ENCODE assay signal across 3 cellular contexts in the genomic region with DNA sequence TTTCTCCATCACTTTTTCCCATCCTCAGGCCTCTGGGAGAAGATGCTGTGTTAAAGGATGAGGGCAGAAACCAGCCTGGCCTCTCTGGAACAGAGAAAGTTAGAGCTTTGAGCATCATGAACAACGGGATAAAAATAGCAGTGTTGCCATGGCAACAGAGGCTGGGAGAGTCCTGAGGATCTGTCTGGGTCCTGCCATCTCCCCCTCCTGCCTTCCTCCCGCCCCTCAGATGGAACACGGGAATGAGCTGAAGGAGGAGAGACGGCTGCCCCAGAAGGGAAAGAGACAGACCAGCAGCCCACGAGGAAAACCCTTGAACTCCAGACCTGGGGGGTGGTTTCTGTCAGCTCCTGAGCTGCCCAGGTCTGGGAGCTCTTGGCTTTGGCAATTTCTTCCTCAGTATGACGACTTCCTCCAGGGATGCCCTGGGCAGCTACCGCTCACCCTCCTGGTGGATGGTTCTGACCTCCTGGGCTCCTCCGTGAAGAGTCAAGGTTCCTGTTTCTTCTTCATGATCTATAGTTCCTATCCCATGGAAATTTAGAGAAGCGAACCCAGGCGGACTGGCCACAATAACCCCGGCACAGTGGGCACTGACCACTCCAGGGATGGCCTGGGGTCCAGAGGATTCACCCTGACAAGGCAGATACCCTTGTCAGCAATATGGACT.
A peak's percentile ranks its signal among the peaks of the same experiment; 100 is the strongest.
TF ChIP-seq lines count a peak whose summit lies in the region.

No MANE protein-coding gene starts in this region.

TF ChIP-seq in K562, 482 proteins besides CTCF, POLR2A, EP300 and RAD21:
- TF ChIP-seq RFX1 (IDR thresholded peaks at IDR 0.05) (peak; percentile 91), ZNF583 (CRISPR knock-in tag; IDR thresholded peaks at IDR 0.05) (no peak), DNMT1 (IDR thresholded peaks at IDR 0.05) (no peak), TCF15 (CRISPR knock-in tag; IDR thresholded peaks at IDR 0.05) (no peak), RFX7 (CRISPR knock-in tag; IDR thresholded peaks at IDR 0.05) (no peak), ZNF644 (tag; IDR thresholded peaks at IDR 0.05; ENCODE audit: low read depth) (no peak), KLF6 (CRISPR knock-in tag; IDR thresholded peaks at IDR 0.05; ENCODE audit: borderline replicate concordance) (no peak), BRD4 (IDR thresholded peaks at IDR 0.05) (no peak)

TF ChIP-seq in neural cell, 6 proteins besides CTCF, POLR2A, EP300 and RAD21:
- TF ChIP-seq TAF1 (IDR thresholded peaks at IDR 0.05; ENCODE audit: low read depth) (peak; percentile 24), EZH2 (IDR thresholded peaks at IDR 0.05; ENCODE audit: borderline replicate concordance, insufficient read depth, low read length, poor library complexity, severe bottlenecking) (no peak), POLR2AphosphoS5 (IDR thresholded peaks at IDR 0.05) (peak; percentile 59), MXI1 (conservative IDR thresholded peaks at IDR 0.05; ENCODE audit: poor library complexity, severe bottlenecking) (peak; percentile 23), REST (IDR thresholded peaks at IDR 0.05; ENCODE audit: borderline replicate concordance) (peak; percentile 85), SMC3 (conservative IDR thresholded peaks at IDR 0.05; ENCODE audit: poor library complexity) (peak; percentile 42)

TF ChIP-seq in GM12891, 5 proteins besides CTCF, POLR2A, EP300 and RAD21:
- TF ChIP-seq SPI1 (IDR thresholded peaks at IDR 0.05; ENCODE audit: low read depth, low read length) (no peak), POU2F2 (IDR thresholded peaks at IDR 0.05; ENCODE audit: low read depth, low read length) (no peak), POLR2AphosphoS5 (IDR thresholded peaks at IDR 0.05; ENCODE audit: low read depth, low read length) (no peak), PAX5 (IDR thresholded peaks at IDR 0.05; ENCODE audit: insufficient read depth, low read length, severe bottlenecking) (no peak), TAF1 (IDR thresholded peaks at IDR 0.05; ENCODE audit: low read depth, low read length) (no peak)
